25 cellular contexts compared by ENCODE assay signal in genomic region chr6:159665868-159666635, GRCh38.
"Had no signal": no experiment of that assay in that cellular context is flagged by ENCODE, and none has a peak within 500 bp of the region (broad histone marks: within the 10 kb centered on the region; RNA-seq: fewer than 3 reads in every experiment).

No MANE protein-coding gene starts in this region.

- H3K9me3 ChIP-seq: neutrophil, right lobe of liver, testis had no signal

- ATAC-seq: activated CD8-positive, alpha-beta T cell treated with anti-CD3 and anti-CD28 coated beads for 36 hours; left colon; right lobe of liver; stimulated activated naive CD8-positive, alpha-beta T cell treated with anti-CD3 and anti-CD28 coated beads, Interleukin-15, Interleukin-2, amounts not matched to agents 100 U/mL and 50 U/mL, for 24 hours had no signal

- H3K4me1 ChIP-seq: right lobe of liver, testis, transverse colon had no signal

- H3K27me3 ChIP-seq: neutrophil, ovary, right lobe of liver, testis, transverse colon had no signal

- H3K27me3 Mint-ChIP-seq: activated CD4-positive, alpha-beta T cell treated with anti-CD3 and anti-CD28 coated beads, Interleukin-2, amount 10 ng/mL, durations not matched to agents 24 days and 14 days; activated CD8-positive, alpha-beta T cell treated with anti-CD3 and anti-CD28 coated beads for 36 hours; naive B cell; progenitor cell of endocrine pancreas had no signal

- H3K27ac ChIP-seq: neutrophil, ovary, right lobe of liver, testis, transverse colon had no signal

- H3K4me3 Mint-ChIP-seq: activated CD4-positive, alpha-beta T cell treated with anti-CD3 and anti-CD28 coated beads, Interleukin-2, amount 10 ng/mL, durations not matched to agents 24 days and 14 days; activated CD8-positive, alpha-beta T cell treated with anti-CD3 and anti-CD28 coated beads for 36 hours; mesothelial cell of epicardium; naive B cell; nephron progenitor cell; T-helper 2 cell treated with Interferon-gamma antibody and Interleukin-4, amounts not matched to agents 5 μg/mL and 100 μg/mL, for 36 hours had no signal

- H3K4me1 Mint-ChIP-seq: activated CD4-positive, alpha-beta T cell treated with anti-CD3 and anti-CD28 coated beads, Interleukin-2, amount 10 ng/mL, durations not matched to agents 24 days and 14 days; mesothelial cell of epicardium; naive B cell; nephron progenitor cell had no signal

- FAIRE-seq: endothelial cell of umbilical vein, keratinocyte had no signal

- H3K4me3 ChIP-seq: ovary, right lobe of liver, testis, transverse colon had no signal

- DNase-seq: activated CD4-positive, alpha-beta T cell treated with anti-CD3 and anti-CD28 coated beads, Interleukin-2, amount 10 ng/mL, durations not matched to agents 24 days and 14 days; activated CD4-positive, CD25-positive, alpha-beta regulatory T cell treated with anti-CD3 and anti-CD28 coated beads, Interleukin-2, amount 50 U/mL, for 72 hours; activated CD8-positive, alpha-beta T cell treated with anti-CD3 and anti-CD28 coated beads for 36 hours; activated naive CD4-positive, alpha-beta T cell; activated T-cell treated with anti-CD3 and anti-CD28 coated beads, Interleukin-2, amount 50 U/mL, for 48 hours; cortex of kidney; head of caudate nucleus; hippocampal formation; left colon; mammary epithelial cell; naive B cell; nephron progenitor cell; ovary; right lobe of liver; stimulated activated CD4-positive, alpha-beta T cell treated with anti-CD3 and anti-CD28 coated beads, Interleukin-2, amount 100 ng/mL, for 48 hours; stimulated activated naive CD8-positive, alpha-beta T cell treated with anti-CD3 and anti-CD28 coated beads, Interleukin-15, Interleukin-2, amounts not matched to agents 100 U/mL and 50 U/mL, for 24 hours; testis; transverse colon had no signal

- H3K36me3 ChIP-seq: neutrophil, ovary had no signal

- H3K27ac Mint-ChIP-seq: activated CD4-positive, alpha-beta T cell treated with anti-CD3 and anti-CD28 coated beads, Interleukin-2, amount 10 ng/mL, durations not matched to agents 24 days and 14 days; activated CD8-positive, alpha-beta T cell treated with anti-CD3 and anti-CD28 coated beads for 36 hours; activated naive CD4-positive, alpha-beta T cell treated with anti-CD3 and anti-CD28 coated beads, Interleukin-2, amount 50 U/mL, for 72 hours; mesothelial cell of epicardium; naive B cell; nephron progenitor cell; progenitor cell of endocrine pancreas; T-helper 2 cell treated with Interferon-gamma antibody and Interleukin-4, amounts not matched to agents 5 μg/mL and 100 μg/mL, for 36 hours had no signal
